Comparison of ENCODE assay signal across 11 cellular contexts in genomic region chr5:132487841-132488555, GRCh38. TPM values are rescaled to one million over a fixed set of nuclear protein-coding genes. Genes with fewer than 3 reads are reported as not detected.
DNase-seq lines count a peak whose midpoint lies in the region; ATAC-seq, FAIRE-seq and TF ChIP-seq lines count a peak whose summit lies in the region.
"Had no signal": no experiment of that assay in that cellular context is flagged by ENCODE, and none has a peak within 500 bp of the region (broad histone marks: within the 10 kb centered on the region; RNA-seq: fewer than 3 reads in every experiment).

No MANE protein-coding gene starts in this region.

- intact Hi-C loops in colonic mucosa (cut with DNase I) (loop anchor here (10.0 kb wide), 1 partner anchor 193 kb away; the partner anchor contains the start of gene SLC22A4), sigmoid colon (cut with DNase I) (no loop called here)

- H3K27ac ChIP-seq in Peyer's patch (peak overlapping the region; percentile 39 to 100 (median 97)), colonic mucosa (peak overlapping the region; percentile 5), sigmoid colon (peak overlapping the region; percentile 29 to 100 (median 71))
- H3K27ac ChIP-seq: SJSA1 had no signal

- peak; percentile 55 for FAIRE-seq in GM12891 (lab: Jason Lieb, UNC)
- FAIRE-seq: colon had no signal

- TF ChIP-seq CTCF in Peyer's patch (IDR thresholded peaks at IDR 0.05) (no peak), colonic mucosa (IDR thresholded peaks at IDR 0.05) (no peak), sigmoid colon (IDR thresholded peaks at IDR 0.05) (no peak)

- no peak for TF ChIP-seq EP300 in sigmoid colon (IDR thresholded peaks at IDR 0.05)

- no peak for DNase-seq in GM12891 (ENCODE audit: insufficient read length, low spot score)
- peak; percentile 28 to 54 (median 50) for DNase-seq in Peyer's patch
- peak; percentile 19 for DNase-seq in colonic mucosa
- DNase-seq in sigmoid colon: peak; percentile 57
- DNase-seq in nucleus accumbens (lab: John Stamatoyannopoulos, UW): no peak
- DNase-seq in GF-D8 (lab: John Stamatoyannopoulos, UW): no peak

- peak overlapping the region in 3 of 4 donors; percentile 72 to 97 (median 90) for H3K4me3 ChIP-seq in Peyer's patch
- H3K4me3 ChIP-seq in colonic mucosa: peak overlapping the region; percentile 91
- peak overlapping the region in 2 of 4 donors; percentile 9 to 87 for H3K4me3 ChIP-seq in sigmoid colon
- H3K4me3 ChIP-seq: SJSA1 had no signal

- TF ChIP-seq POLR2A in GM12891 (IDR thresholded peaks at IDR 0.05; ENCODE audit: low read depth, low read length) (peak; percentile 45), Peyer's patch (IDR thresholded peaks at IDR 0.05) (no peak), sigmoid colon (IDR thresholded peaks at IDR 0.05) (no peak)

- H3K27me3 ChIP-seq in Peyer's patch (no peaks in the 10 kb centered on the region), colonic mucosa (no peaks in the 10 kb centered on the region), sigmoid colon (no peaks in the 10 kb centered on the region)
- H3K27me3 ChIP-seq: SJSA1 had no signal

- H3K4me1 ChIP-seq in Peyer's patch (peaks cover 14 to 76% (median 43%) of the 10 kb centered on the region in 4 donors), colonic mucosa (peaks cover 6% of the 10 kb centered on the region), sigmoid colon (peaks cover 0 to 53% (median 47%) of the 10 kb centered on the region in 4 donors)

- H3K36me3 ChIP-seq in Peyer's patch (peaks cover 0 to 57% (median 0%) of the 10 kb centered on the region in 3 donors), colonic mucosa (peaks cover 42% of the 10 kb centered on the region), sigmoid colon (peaks cover 22 to 57% (median 40%) of the 10 kb centered on the region in 4 donors)

- WGBS in sigmoid colon, 2 donors: 42 to 64% methylated on average over 3 of the region's 3 CpGs

- no peak for ATAC-seq in GM18517 (IDR thresholded peaks at IDR 0.05; ENCODE audit: unreplicated experiment)
- ATAC-seq in HG03175 (IDR thresholded peaks at IDR 0.05; ENCODE audit: unreplicated experiment): no peak

- no peaks in the 10 kb centered on the region for H3K9me3 ChIP-seq in Peyer's patch
- no peaks in the 10 kb centered on the region for H3K9me3 ChIP-seq in colonic mucosa
- H3K9me3 ChIP-seq in sigmoid colon: no peaks in the 10 kb centered on the region
- H3K9me3 ChIP-seq: SJSA1 had no signal

- peak overlapping the region; percentile 53 to 98 for H3K9ac ChIP-seq in colonic mucosa (ENCODE audit: low read depth in 2 of 2, low read length in 2 of 2)

TF ChIP-seq in GM12891, 5 proteins besides CTCF, POLR2A, EP300 and RAD21:
- TF ChIP-seq SPI1 (IDR thresholded peaks at IDR 0.05; ENCODE audit: low read depth, low read length): peak; percentile 98
- no peak for TF ChIP-seq POU2F2 (IDR thresholded peaks at IDR 0.05; ENCODE audit: low read depth, low read length)
- TF ChIP-seq TAF1 (IDR thresholded peaks at IDR 0.05; ENCODE audit: low read depth, low read length): no peak
- TF ChIP-seq POLR2AphosphoS5 (IDR thresholded peaks at IDR 0.05; ENCODE audit: low read depth, low read length): peak; percentile 69; the same call in 1 of the 2 replicates
- TF ChIP-seq PAX5 (IDR thresholded peaks at IDR 0.05; ENCODE audit: insufficient read depth, low read length, severe bottlenecking): no peak
TF ChIP-seq in GM12891: peak in this region for 2.

RNA-seq across cellular contexts. Expression of gene IRF1, which starts 2.6 kb away (rescaled TPM):
- 30.8 TPM for polyA plus RNA-seq in GM12891 (2012; ENCODE audit: low read depth, missing spikeins)
- 100 to 1,000 TPM in 3 of 4 donors, 10 to 100 TPM in 1; 92.7 to 152 (median 122) TPM for total RNA-seq in Peyer's patch
- 10 to 100 TPM; 59.7 to 87.8 TPM for total RNA-seq in colonic mucosa
- total RNA-seq in sigmoid colon: 100 to 1,000 TPM in 1 of 4 donors, 10 to 100 TPM in 3; 15.3 to 124 (median 22.7) TPM
- 100 to 1,000 TPM in 1 of 3 donors, 10 to 100 TPM in 2; 37.2 to 169 (median 70.5) TPM for polyA plus RNA-seq in sigmoid colon

RNA-seq across cellular contexts. Expression of gene IL5, which starts 55.3 kb away (rescaled TPM):
- not detected for polyA plus RNA-seq in GM12891 (2012; ENCODE audit: low read depth, missing spikeins)
- total RNA-seq in Peyer's patch (not detected), colonic mucosa (not detected), sigmoid colon (not detected)
- polyA plus RNA-seq in sigmoid colon: not detected
- total RNA-seq: myocyte, SJSA1 had no signal

Comparison
In these comparisons a context has a peak if more than half of its experiments do, and no peak if none do; other contexts are left out.
1. DNase-seq: peak in Peyer's patch (3 of 3), colonic mucosa (single experiment) and sigmoid colon (single experiment); none in GM12891 (single experiment), nucleus accumbens (0 of 56) and GF-D8 (single experiment).
2. H3K27ac ChIP-seq: peak in every context shown above with its lines; median percentile 97 in Peyer's patch; 71 in sigmoid colon; 5 in colonic mucosa.